15 cellular contexts compared by ENCODE assay signal in the genomic region with DNA sequence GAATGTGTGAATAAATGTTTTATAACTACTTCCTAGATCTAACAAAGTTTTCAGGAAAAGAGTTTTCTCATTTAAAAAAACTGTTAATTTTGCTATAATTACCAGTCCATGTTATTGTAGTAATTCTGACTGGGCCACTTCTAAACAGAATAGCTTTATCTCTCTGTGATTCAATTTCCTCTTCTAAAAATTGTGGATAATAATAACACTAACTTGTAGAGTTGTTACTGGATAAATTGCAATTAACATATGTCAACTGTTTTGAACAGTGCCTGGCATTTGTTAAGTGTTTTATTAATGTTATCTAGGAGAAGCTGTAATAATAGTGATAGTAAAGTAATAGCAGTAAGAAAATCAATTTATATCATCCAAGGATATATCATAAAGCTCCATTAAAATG.
"Had no signal": no experiment of that assay in that cellular context is flagged by ENCODE, and none has a peak within 500 bp of the region (broad histone marks: within the 10 kb centered on the region; RNA-seq: fewer than 3 reads in every experiment).

No MANE protein-coding gene starts in this region.

- H3K27me3 ChIP-seq: body of pancreas had no signal

- H3K4me3 ChIP-seq: body of pancreas had no signal

- H3K4me1 ChIP-seq: body of pancreas had no signal

- H3K27ac ChIP-seq: body of pancreas had no signal

- ATAC-seq: body of pancreas, WTC11 had no signal

- DNase-seq: activated CD4-positive, CD25-positive, alpha-beta regulatory T cell treated with anti-CD3 and anti-CD28 coated beads, Interleukin-2, amount 50 U/mL, for 72 hours; activated CD8-positive, alpha-beta memory T cell treated with anti-CD3 and anti-CD28 coated beads, Interleukin-2, amount 50 U/mL, for 48 hours; activated effector memory CD4-positive, alpha-beta T cell treated with Interleukin-2 at 50 U/mL for 16 hours; activated T-cell treated with anti-CD3 and anti-CD28 coated beads, Interleukin-2, amount 50 U/mL, for 1 hour; NCI-H1092; NCI-H1417; NCI-H1694; NCI-H2107; NCI-H510A treated with DMSO at 0.1 percent for 48 hours; NCI-H69; NK-92 treated with Interleukin-12 subunit alpha and Interleukin-12 subunit beta, amount 100 ng/mL, for 24 hours; SHP77 treated with DMSO at 0.1 percent for 48 hours; T-helper 9 cell had no signal

- H3K9me3 ChIP-seq: body of pancreas had no signal
